ENCODE assay signal across 1 cellular context in genomic region chr10:33993917-33994316, GRCh38.
TF ChIP-seq lines count a peak whose summit lies in the region.

No MANE protein-coding gene starts in this region.

TF ChIP-seq in WTC11, 78 proteins besides CTCF, POLR2A, EP300 and RAD21 (continued from another document):
- TF ChIP-seq FOXP4 (CRISPR knock-in tag; IDR thresholded peaks at IDR 0.05) = no peak
- TF ChIP-seq JAZF1 (CRISPR knock-in tag; IDR thresholded peaks at IDR 0.05) = no peak
- no peak for TF ChIP-seq TEAD1 (CRISPR knock-in tag; IDR thresholded peaks at IDR 0.05)
- TF ChIP-seq SMAD3 (CRISPR knock-in tag; IDR thresholded peaks at IDR 0.05; ENCODE audit: borderline replicate concordance) = no peak
- TF ChIP-seq ZNF263 (CRISPR knock-in tag; IDR thresholded peaks at IDR 0.05; ENCODE audit: low read depth) = no peak
- TF ChIP-seq ZNF281 (CRISPR knock-in tag; IDR thresholded peaks at IDR 0.05) = no peak
